In the genomic region with DNA sequence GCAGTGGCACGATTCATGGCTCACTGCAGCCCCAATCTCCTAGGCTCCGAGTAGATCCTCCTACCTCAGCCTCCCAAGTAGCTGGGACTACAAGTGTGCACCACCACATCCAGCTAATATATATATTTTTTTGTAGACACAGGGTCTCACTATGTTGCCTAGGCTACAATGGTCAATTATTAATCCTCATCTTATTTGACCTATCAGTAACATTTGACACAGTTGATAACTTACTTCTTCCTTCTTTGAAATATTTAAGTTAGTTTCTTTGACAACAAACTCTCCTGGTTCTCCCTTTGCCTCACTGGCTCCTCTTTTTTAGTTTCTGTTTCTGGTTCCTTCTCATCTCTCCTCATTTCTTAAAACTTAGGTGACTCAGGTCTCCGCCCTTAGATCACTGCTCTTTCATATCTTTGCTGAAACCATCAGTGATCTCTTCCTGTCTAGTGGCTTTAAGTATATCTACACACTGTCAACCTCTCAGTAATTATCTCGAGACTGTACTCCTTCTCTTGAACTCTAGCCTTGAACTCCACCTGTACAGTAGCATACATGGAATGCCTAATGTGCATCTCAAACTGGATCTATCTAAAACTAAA, we compare ENCODE assay signal across 9 cellular contexts. TPM values are rescaled to one million over a fixed set of nuclear protein-coding genes. Genes with fewer than 3 reads are reported as not detected.
DNase-seq lines count a peak whose midpoint lies in the region; ATAC-seq and TF ChIP-seq lines count a peak whose summit lies in the region.
"Had no signal": no experiment of that assay in that cellular context is flagged by ENCODE, and none has a peak within 500 bp of the region (broad histone marks: within the 10 kb centered on the region; RNA-seq: fewer than 3 reads in every experiment).

No MANE protein-coding gene starts in this region.

- 87% methylated on average over 4 of the region's 4 CpGs for WGBS in suprapubic skin

- no peak for TF ChIP-seq POLR2A in suprapubic skin (IDR thresholded peaks at IDR 0.05)

- DNase-seq in CD4-positive, alpha-beta T cell, result peak in 1 of 10 experiments; percentile 17
- DNase-seq in T-helper 2 cell treated with Interferon-gamma antibody and Interleukin-4, amounts not matched to agents 5 μg/mL and 100 μg/mL, for 36 hours (ENCODE audit: low spot score), result peak; percentile 44
- DNase-seq in osteocyte (ENCODE audit: extremely low spot score, unreplicated experiment) (no peak), DMS 273 treated with DMSO at 0.1 percent for 48 hours (lab: John Stamatoyannopoulos, UW) (no peak), G401 (ENCODE audit: low spot score) (no peak), suprapubic skin (ENCODE audit: low spot score in 2 of 2) (no peak)
- DNase-seq: erythroblast had no signal

- H3K9me3 ChIP-seq in CD4-positive, alpha-beta T cell (ENCODE audit: control insufficient read depth, low read length), result no peaks in the 10 kb centered on the region
- no peaks in the 10 kb centered on the region for H3K9me3 ChIP-seq in suprapubic skin

- TF ChIP-seq EP300 in suprapubic skin (IDR thresholded peaks at IDR 0.05), result no peak

- CTCF ChIA-PET in CD4-positive, alpha-beta T cell (lab: Charles Lee), result no interaction called here

- no peaks in the 10 kb centered on the region for H3K27me3 ChIP-seq in CD4-positive, alpha-beta T cell (ENCODE audit: control insufficient read depth, insufficient read depth, low read length)
- H3K27me3 ChIP-seq in suprapubic skin, result no peaks in the 10 kb centered on the region

- peak overlapping the region; percentile 9 for H3K4me3 Mint-ChIP-seq in CD4-positive, alpha-beta T cell
- peak overlapping the region; percentile 70 for H3K4me3 Mint-ChIP-seq in T-helper 2 cell treated with Interferon-gamma antibody and Interleukin-4, amounts not matched to agents 5 μg/mL and 100 μg/mL, for 36 hours
- no peak overlapping the region for H3K4me3 Mint-ChIP-seq in osteocyte (ENCODE audit: unreplicated experiment)

- POLR2A ChIA-PET in CD4-positive, alpha-beta T cell (lab: Charles Lee), result interaction anchor here (0.6 to 2.1 kb wide), 6 partner anchors 11 to 1033 kb away, joined by 3 to 21 read pairs (median 5); a partner anchor contains a TSS

- peak; percentile 97 for ATAC-seq in CD4-positive, alpha-beta T cell (ENCODE audit: poor library complexity)
- ATAC-seq in GM19372 (IDR thresholded peaks at IDR 0.05; ENCODE audit: low read depth, unreplicated experiment) (peak; percentile 81), HG03064 (IDR thresholded peaks at IDR 0.05; ENCODE audit: low read depth, unreplicated experiment) (peak; percentile 88)

- H3K27me3 Mint-ChIP-seq in CD4-positive, alpha-beta T cell, result no peaks in the 10 kb centered on the region
- no peaks in the 10 kb centered on the region for H3K27me3 Mint-ChIP-seq in T-helper 2 cell treated with Interferon-gamma antibody and Interleukin-4, amounts not matched to agents 5 μg/mL and 100 μg/mL, for 36 hours (ENCODE audit: low read depth)
- no peaks in the 10 kb centered on the region for H3K27me3 Mint-ChIP-seq in osteocyte (ENCODE audit: unreplicated experiment)

- peaks cover 31% of the 10 kb centered on the region for H3K36me3 ChIP-seq in suprapubic skin

- H3K36me3 Mint-ChIP-seq in CD4-positive, alpha-beta T cell (ENCODE audit: low read depth), result peaks cover 20% of the 10 kb centered on the region
- peaks cover 76% of the 10 kb centered on the region for H3K36me3 Mint-ChIP-seq in T-helper 2 cell treated with Interferon-gamma antibody and Interleukin-4, amounts not matched to agents 5 μg/mL and 100 μg/mL, for 36 hours (ENCODE audit: low read depth)
- peaks cover 56% of the 10 kb centered on the region for H3K36me3 Mint-ChIP-seq in osteocyte (ENCODE audit: unreplicated experiment)

- H3K27ac ChIP-seq in CD4-positive, alpha-beta T cell (ENCODE audit: low read depth, low read length), result no peak overlapping the region
- H3K27ac ChIP-seq in suprapubic skin, result no peak overlapping the region

- peak overlapping the region; percentile 78 for H3K27ac Mint-ChIP-seq in CD4-positive, alpha-beta T cell
- peak overlapping the region; percentile 95 for H3K27ac Mint-ChIP-seq in T-helper 2 cell treated with Interferon-gamma antibody and Interleukin-4, amounts not matched to agents 5 μg/mL and 100 μg/mL, for 36 hours
- H3K27ac Mint-ChIP-seq in osteocyte (ENCODE audit: unreplicated experiment), result no peak overlapping the region

- no peaks in the 10 kb centered on the region for H3K4me1 ChIP-seq in suprapubic skin

- in situ Hi-C loops in G401 (cut with HindIII; ENCODE audit: low sequenced_read_pairs), result no loop called here

- no peak overlapping the region for H3K4me3 ChIP-seq in suprapubic skin

- TF ChIP-seq CTCF in CD4-positive, alpha-beta T cell (IDR thresholded peaks at IDR 0.05), result no peak
- TF ChIP-seq CTCF in osteocyte (IDR thresholded peaks at IDR 0.05) (no peak), suprapubic skin (IDR thresholded peaks at IDR 0.05) (no peak)

- intact Hi-C loops in CD4-positive, alpha-beta T cell (cut with DNase I, micrococcal nuclease), result no loop called here

- peaks cover 16% of the 10 kb centered on the region for H3K4me1 Mint-ChIP-seq in CD4-positive, alpha-beta T cell (ENCODE audit: low read depth)
- peaks cover 36% of the 10 kb centered on the region for H3K4me1 Mint-ChIP-seq in T-helper 2 cell treated with Interferon-gamma antibody and Interleukin-4, amounts not matched to agents 5 μg/mL and 100 μg/mL, for 36 hours (ENCODE audit: low read depth)
- H3K4me1 Mint-ChIP-seq in osteocyte (ENCODE audit: unreplicated experiment), result no peaks in the 10 kb centered on the region

- no peaks in the 10 kb centered on the region for H3K9me3 Mint-ChIP-seq in CD4-positive, alpha-beta T cell
- H3K9me3 Mint-ChIP-seq in T-helper 2 cell treated with Interferon-gamma antibody and Interleukin-4, amounts not matched to agents 5 μg/mL and 100 μg/mL, for 36 hours, result peaks cover 31% of the 10 kb centered on the region
- H3K9me3 Mint-ChIP-seq in osteocyte (ENCODE audit: unreplicated experiment), result peaks cover 5% of the 10 kb centered on the region

RNA-seq across cellular contexts. Expression of a gene that starts 11.5 kb away (rescaled TPM):
- total RNA-seq in CD4-positive, alpha-beta T cell, result 10 to 100 TPM; 10.3 to 11.3 TPM
- 21.3 and 22.4 TPM in 2 replicates for total RNA-seq in osteocyte
- 1.9 and 3.1 TPM in 2 replicates for total RNA-seq in G401 (2014; rRNA removed; shearing (Covaris generic))
- 10 to 100 TPM; 16.8 to 84.2 (median 32.2) TPM for total RNA-seq in suprapubic skin
